ENCODE assay signal across 8 cellular contexts in genomic region chr5:75566710-75567309, GRCh38. TPM values are rescaled to one million over a fixed set of nuclear protein-coding genes. Genes with fewer than 3 reads are reported as not detected.
DNase-seq lines count a peak whose midpoint lies in the region; ATAC-seq and TF ChIP-seq lines count a peak whose summit lies in the region.

No MANE protein-coding gene starts in this region.

- CTCF ChIA-PET in HEK293T (lab: Yijun Ruan, JAX) = no interaction called here
- CTCF ChIA-PET in activated CD8-positive, alpha-beta T cell treated with anti-CD3 and anti-CD28 coated beads for 36 hours (lab: Charles Lee) = interaction anchor here (1.2 kb wide), 1 partner anchor 112 kb away, joined by 3 read pairs; no protein-coding TSS in a partner anchor

- H3K4me3 ChIP-seq in fibroblast of villous mesenchyme (ENCODE audit: low read depth, low read length) = peak overlapping the region; percentile 23
- no peak overlapping the region for H3K4me3 ChIP-seq in gastrocnemius medialis

- in situ Hi-C loops in GM13977 (cut with MboI; ENCODE audit: low pct_unique_long_range_greater_than_20kb, low sequenced_read_pairs, unreplicated experiment) (no loop called here), gastrocnemius medialis (cut with MboI; ENCODE audit: low sequenced_read_pairs in 4 of 4) (no loop called here)

- peaks cover 25% of the 10 kb centered on the region for H3K9me3 Mint-ChIP-seq in activated CD8-positive, alpha-beta T cell treated with anti-CD3 and anti-CD28 coated beads for 36 hours

- H3K27me3 ChIP-seq in gastrocnemius medialis = no peaks in the 10 kb centered on the region

- intact Hi-C loops in activated CD8-positive, alpha-beta T cell treated with anti-CD3 and anti-CD28 coated beads for 36 hours (cut with micrococcal nuclease) = loop anchor here (5.0 kb wide), 1 partner anchor 55 kb away; the partner anchor contains the start of genes CERT1 and POLK
- intact Hi-C loops in gastrocnemius medialis (cut with DNase I; ENCODE audit: low total_unique reads) = no loop called here

- H3K9me3 ChIP-seq in gastrocnemius medialis = no peaks in the 10 kb centered on the region

- ATAC-seq in activated CD8-positive, alpha-beta T cell treated with anti-CD3 and anti-CD28 coated beads for 36 hours = peak; percentile 85
- ATAC-seq in gastrocnemius medialis = peak; percentile 97 to 99

- H3K27ac Mint-ChIP-seq in activated CD8-positive, alpha-beta T cell treated with anti-CD3 and anti-CD28 coated beads for 36 hours = peak overlapping the region; percentile 96

- H3K27ac ChIP-seq in gastrocnemius medialis = peak overlapping the region in 3 of 4 donors; percentile 12 to 43 (median 14)

- no peak for TF ChIP-seq CTCF in GM13977 (IDR thresholded peaks at IDR 0.05; ENCODE audit: extremely low read depth, insufficient read depth, missing control alignments)
- no peak for TF ChIP-seq CTCF in activated CD8-positive, alpha-beta T cell treated with anti-CD3 and anti-CD28 coated beads for 36 hours (IDR thresholded peaks at IDR 0.05)
- TF ChIP-seq CTCF in fibroblast of villous mesenchyme (IDR thresholded peaks at IDR 0.05; ENCODE audit: insufficient read depth, low read depth, low read length) = no peak
- TF ChIP-seq CTCF in gastrocnemius medialis (IDR thresholded peaks at IDR 0.05 in 4 of 5, conservative IDR thresholded peaks at IDR 0.05 in 1 of 5) = no peak

- H3K4me1 Mint-ChIP-seq in activated CD8-positive, alpha-beta T cell treated with anti-CD3 and anti-CD28 coated beads for 36 hours (ENCODE audit: low read depth) = peaks cover 54% of the 10 kb centered on the region

- DNase-seq in GM13977 (ENCODE audit: low spot score) (peak; percentile 54), HEK293T (ENCODE audit: extremely low spot score) (peak; percentile 26), M059J (ENCODE audit: low read depth) (peak; percentile 92), fibroblast of villous mesenchyme (ENCODE audit: low read depth) (peak; percentile 92), gastrocnemius medialis (no peak), NCI-H1105 treated with DMSO at 0.1 percent for 48 hours (lab: John Stamatoyannopoulos, UW) (no peak), NCI-H187 treated with DMSO at 0.1 percent for 48 hours (lab: John Stamatoyannopoulos, UW) (no peak)
- DNase-seq in activated CD8-positive, alpha-beta T cell treated with anti-CD3 and anti-CD28 coated beads for 36 hours = peak; percentile 68

- H3K36me3 Mint-ChIP-seq in activated CD8-positive, alpha-beta T cell treated with anti-CD3 and anti-CD28 coated beads for 36 hours (ENCODE audit: low read depth) = peaks cover 55% of the 10 kb centered on the region

- H3K4me1 ChIP-seq in gastrocnemius medialis = peaks cover 4 to 18% of the 10 kb centered on the region in 2 donors

- POLR2A ChIA-PET in HEK293T (lab: Yijun Ruan, JAX) = no interaction called here
- POLR2A ChIA-PET in activated CD8-positive, alpha-beta T cell treated with anti-CD3 and anti-CD28 coated beads for 36 hours (lab: Charles Lee) = interaction anchor here (0.7 kb wide), 2 partner anchors 8 to 41 kb away, joined by 3 to 4 read pairs; no protein-coding TSS in a partner anchor

- H3K4me3 Mint-ChIP-seq in activated CD8-positive, alpha-beta T cell treated with anti-CD3 and anti-CD28 coated beads for 36 hours = peak overlapping the region; percentile 62

- no peaks in the 10 kb centered on the region for H3K27me3 Mint-ChIP-seq in activated CD8-positive, alpha-beta T cell treated with anti-CD3 and anti-CD28 coated beads for 36 hours

- no peak for TF ChIP-seq POLR2A in gastrocnemius medialis (IDR thresholded peaks at IDR 0.05)

- peaks cover 0 to 3% of the 10 kb centered on the region in 2 donors for H3K36me3 ChIP-seq in gastrocnemius medialis

TF ChIP-seq in HEK293T, 16 proteins besides CTCF, POLR2A, EP300 and RAD21:
- TF ChIP-seq PKNOX1 (IDR thresholded peaks at IDR 0.05) = peak; percentile 37; the same call in 1 of the 2 replicates
- no peak for TF ChIP-seq ARNT (IDR thresholded peaks at IDR 0.05)
- TF ChIP-seq ELF4 (IDR thresholded peaks at IDR 0.05) = no peak

RNA-seq across cellular contexts. Expression of gene ANKDD1B, which starts 44.4 kb away (rescaled TPM):
- 0.05 TPM in 1 of 2 replicates, not detected in the other for total RNA-seq in M059J (2014; rRNA removed; shearing (Covaris generic))
- total RNA-seq in activated CD8-positive, alpha-beta T cell treated with anti-CD3 and anti-CD28 coated beads for 36 hours = not detected
- under 0.01 and 0.32 TPM in 2 replicates for total RNA-seq in fibroblast of villous mesenchyme
- total RNA-seq in gastrocnemius medialis = 1 to 10 TPM in 1 of 4 donors, not detected in 3; 1.1 TPM

RNA-seq across cellular contexts. Expression of gene POLK, which starts 55.1 kb away (rescaled TPM):
- 24.2 and 28.9 TPM in 2 replicates for total RNA-seq in M059J (2014; rRNA removed; shearing (Covaris generic))
- 10 to 100 TPM; 29.5 to 30.6 TPM for total RNA-seq in activated CD8-positive, alpha-beta T cell treated with anti-CD3 and anti-CD28 coated beads for 36 hours
- total RNA-seq in fibroblast of villous mesenchyme = 33.8 and 50.1 TPM in 2 replicates
- 10 to 100 TPM; 23.9 to 35.8 (median 27.8) TPM for total RNA-seq in gastrocnemius medialis

RNA-seq across cellular contexts. Expression of gene CERT1, which starts 55.4 kb away (rescaled TPM):
- total RNA-seq in M059J (2014; rRNA removed; shearing (Covaris generic)) = 10.9 and 13.3 TPM in 2 replicates
- 10 to 100 TPM; 23.9 to 24.6 TPM for total RNA-seq in activated CD8-positive, alpha-beta T cell treated with anti-CD3 and anti-CD28 coated beads for 36 hours
- total RNA-seq in fibroblast of villous mesenchyme (22.2 and 27.2 TPM in 2 replicates), gastrocnemius medialis (10 to 100 TPM; 30.8 to 50.6 (median 41.9) TPM)

Comparison
In these comparisons a context has a peak if more than half of its experiments do, and no peak if none do; other contexts are left out.
1. DNase-seq: peak in GM13977 (single experiment), HEK293T (single experiment), M059J (single experiment), activated CD8-positive, alpha-beta T cell treated with anti-CD3 and anti-CD28 coated beads for 36 hours (single experiment) and fibroblast of villous mesenchyme (single experiment); none in gastrocnemius medialis (0 of 2), NCI-H1105 treated with DMSO at 0.1 percent for 48 hours (single experiment) and NCI-H187 treated with DMSO at 0.1 percent for 48 hours (single experiment).